Comparison of ENCODE assay signal across 1 cellular context in the genomic region with DNA sequence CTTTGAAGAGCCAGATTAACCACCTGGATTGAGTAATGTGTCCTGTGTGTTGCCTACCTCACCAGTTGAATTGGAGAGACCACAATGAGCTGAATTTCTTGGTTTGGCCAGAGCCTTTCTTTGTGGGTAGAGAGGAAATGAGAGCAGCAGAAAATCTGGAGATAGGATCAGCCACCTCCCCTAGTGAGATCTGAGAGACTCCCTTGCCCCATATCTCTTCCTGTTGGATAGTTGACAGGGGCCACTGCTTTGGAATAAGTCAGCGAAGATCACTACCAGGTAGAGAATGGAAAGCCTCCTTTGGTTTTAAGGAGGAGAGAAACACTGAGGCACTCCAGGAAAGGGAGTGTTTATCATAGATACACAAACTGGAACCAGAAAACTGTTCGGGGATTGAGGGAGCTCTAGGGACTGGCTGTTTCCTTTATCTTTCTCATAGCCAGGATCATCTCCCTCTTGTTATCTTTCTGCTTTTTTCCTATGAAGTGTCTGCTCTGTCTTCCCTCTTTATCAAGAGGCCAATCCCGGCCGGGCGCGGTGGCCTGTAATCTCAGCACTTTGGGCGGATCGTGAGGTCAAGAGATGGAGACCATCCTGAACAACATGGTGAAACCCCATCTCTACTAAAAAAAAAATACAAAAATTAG.
TF ChIP-seq lines count a peak whose summit lies in the region.

No MANE protein-coding gene starts in this region.

TF ChIP-seq in IMR-90, 13 proteins besides CTCF, POLR2A, EP300 and RAD21 (continued from another document):
- no peak for TF ChIP-seq RFX5 (IDR thresholded peaks at IDR 0.05; ENCODE audit: low read depth, low read length)
- no peak for TF ChIP-seq NFE2L2 (IDR thresholded peaks at IDR 0.05; ENCODE audit: low read depth, low read length)
- TF ChIP-seq CEBPB (IDR thresholded peaks at IDR 0.05; ENCODE audit: low read depth, low read length) = no peak
- TF ChIP-seq, protein P1, sequence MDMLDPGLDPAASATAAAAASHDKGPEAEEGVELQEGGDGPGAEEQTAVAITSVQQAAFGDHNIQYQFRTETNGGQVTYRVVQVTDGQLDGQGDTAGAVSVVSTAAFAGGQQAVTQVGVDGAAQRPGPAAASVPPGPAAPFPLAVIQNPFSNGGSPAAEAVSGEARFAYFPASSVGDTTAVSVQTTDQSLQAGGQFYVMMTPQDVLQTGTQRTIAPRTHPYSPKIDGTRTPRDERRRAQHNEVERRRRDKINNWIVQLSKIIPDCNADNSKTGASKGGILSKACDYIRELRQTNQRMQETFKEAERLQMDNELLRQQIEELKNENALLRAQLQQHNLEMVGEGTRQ (IDR thresholded peaks at IDR 0.05; ENCODE audit: low read depth, low read length) = no peak
- TF ChIP-seq SMC3 (IDR thresholded peaks at IDR 0.05; ENCODE audit: low read depth, low read length) = no peak
- TF ChIP-seq MAZ (IDR thresholded peaks at IDR 0.05; ENCODE audit: borderline replicate concordance, low read depth, low read length) = no peak
- no peak for TF ChIP-seq MAFK (IDR thresholded peaks at IDR 0.05; ENCODE audit: low read depth, low read length)
- TF ChIP-seq MXI1 (IDR thresholded peaks at IDR 0.05; ENCODE audit: borderline replicate concordance, low read depth, low read length) = no peak
